ENCODE assay signal across 1 cellular context in the genomic region with DNA sequence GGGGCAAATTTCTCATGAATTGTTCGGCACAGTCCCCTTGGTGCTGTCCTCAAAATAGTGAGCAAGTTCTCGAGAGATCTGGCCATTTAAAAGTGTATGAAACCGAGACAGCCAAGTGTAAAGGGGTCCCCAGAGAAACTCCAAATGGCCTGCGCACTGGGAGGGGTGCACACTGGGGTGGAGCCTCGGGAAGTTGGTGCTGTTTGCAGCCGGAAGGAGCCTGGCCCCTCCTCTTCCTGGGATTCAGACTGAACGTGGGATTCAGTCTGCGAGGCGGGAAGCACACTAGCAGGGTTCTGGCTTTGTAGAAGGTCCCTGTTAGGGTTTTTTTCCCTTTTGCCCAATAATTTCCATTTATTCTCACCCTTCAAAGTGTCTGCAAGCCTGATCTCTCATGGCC.
TF ChIP-seq lines count a peak whose summit lies in the region.

No MANE protein-coding gene starts in this region.

TF ChIP-seq in HepG2, 621 proteins besides CTCF, POLR2A, EP300 and RAD21 (continued from another document):
- TF ChIP-seq, protein P1, sequence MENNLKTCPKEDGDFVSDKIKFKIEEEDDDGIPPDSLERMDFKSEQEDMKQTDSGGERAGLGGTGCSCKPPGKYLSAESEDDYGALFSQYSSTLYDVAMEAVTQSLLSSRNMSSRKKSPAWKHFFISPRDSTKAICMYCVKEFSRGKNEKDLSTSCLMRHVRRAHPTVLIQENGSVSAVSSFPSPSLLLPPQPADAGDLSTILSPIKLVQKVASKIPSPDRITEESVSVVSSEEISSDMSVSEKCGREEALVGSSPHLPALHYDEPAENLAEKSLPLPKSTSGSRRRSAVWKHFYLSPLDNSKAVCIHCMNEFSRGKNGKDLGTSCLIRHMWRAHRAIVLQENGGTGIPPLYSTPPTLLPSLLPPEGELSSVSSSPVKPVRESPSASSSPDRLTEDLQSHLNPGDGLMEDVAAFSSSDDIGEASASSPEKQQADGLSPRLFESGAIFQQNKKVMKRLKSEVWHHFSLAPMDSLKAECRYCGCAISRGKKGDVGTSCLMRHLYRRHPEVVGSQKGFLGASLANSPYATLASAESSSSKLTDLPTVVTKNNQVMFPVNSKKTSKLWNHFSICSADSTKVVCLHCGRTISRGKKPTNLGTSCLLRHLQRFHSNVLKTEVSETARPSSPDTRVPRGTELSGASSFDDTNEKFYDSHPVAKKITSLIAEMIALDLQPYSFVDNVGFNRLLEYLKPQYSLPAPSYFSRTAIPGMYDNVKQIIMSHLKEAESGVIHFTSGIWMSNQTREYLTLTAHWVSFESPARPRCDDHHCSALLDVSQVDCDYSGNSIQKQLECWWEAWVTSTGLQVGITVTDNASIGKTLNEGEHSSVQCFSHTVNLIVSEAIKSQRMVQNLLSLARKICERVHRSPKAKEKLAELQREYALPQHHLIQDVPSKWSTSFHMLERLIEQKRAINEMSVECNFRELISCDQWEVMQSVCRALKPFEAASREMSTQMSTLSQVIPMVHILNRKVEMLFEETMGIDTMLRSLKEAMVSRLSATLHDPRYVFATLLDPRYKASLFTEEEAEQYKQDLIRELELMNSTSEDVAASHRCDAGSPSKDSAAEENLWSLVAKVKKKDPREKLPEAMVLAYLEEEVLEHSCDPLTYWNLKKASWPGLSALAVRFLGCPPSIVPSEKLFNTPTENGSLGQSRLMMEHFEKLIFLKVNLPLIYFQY (CRISPR knock-in tag; IDR thresholded peaks at IDR 0.05; ENCODE audit: borderline replicate concordance) = no peak
- TF ChIP-seq ZNF326 (CRISPR knock-in tag; IDR thresholded peaks at IDR 0.05; ENCODE audit: borderline replicate concordance) (no peak), ATF7-NPFF (CRISPR knock-in tag; IDR thresholded peaks at IDR 0.05; ENCODE audit: low read depth) (no peak), TRIM24 (CRISPR knock-in tag; IDR thresholded peaks at IDR 0.05) (no peak)
- TF ChIP-seq, protein P2, sequence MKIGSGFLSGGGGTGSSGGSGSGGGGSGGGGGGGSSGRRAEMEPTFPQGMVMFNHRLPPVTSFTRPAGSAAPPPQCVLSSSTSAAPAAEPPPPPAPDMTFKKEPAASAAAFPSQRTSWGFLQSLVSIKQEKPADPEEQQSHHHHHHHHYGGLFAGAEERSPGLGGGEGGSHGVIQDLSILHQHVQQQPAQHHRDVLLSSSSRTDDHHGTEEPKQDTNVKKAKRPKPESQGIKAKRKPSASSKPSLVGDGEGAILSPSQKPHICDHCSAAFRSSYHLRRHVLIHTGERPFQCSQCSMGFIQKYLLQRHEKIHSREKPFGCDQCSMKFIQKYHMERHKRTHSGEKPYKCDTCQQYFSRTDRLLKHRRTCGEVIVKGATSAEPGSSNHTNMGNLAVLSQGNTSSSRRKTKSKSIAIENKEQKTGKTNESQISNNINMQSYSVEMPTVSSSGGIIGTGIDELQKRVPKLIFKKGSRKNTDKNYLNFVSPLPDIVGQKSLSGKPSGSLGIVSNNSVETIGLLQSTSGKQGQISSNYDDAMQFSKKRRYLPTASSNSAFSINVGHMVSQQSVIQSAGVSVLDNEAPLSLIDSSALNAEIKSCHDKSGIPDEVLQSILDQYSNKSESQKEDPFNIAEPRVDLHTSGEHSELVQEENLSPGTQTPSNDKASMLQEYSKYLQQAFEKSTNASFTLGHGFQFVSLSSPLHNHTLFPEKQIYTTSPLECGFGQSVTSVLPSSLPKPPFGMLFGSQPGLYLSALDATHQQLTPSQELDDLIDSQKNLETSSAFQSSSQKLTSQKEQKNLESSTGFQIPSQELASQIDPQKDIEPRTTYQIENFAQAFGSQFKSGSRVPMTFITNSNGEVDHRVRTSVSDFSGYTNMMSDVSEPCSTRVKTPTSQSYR (CRISPR knock-in tag; IDR thresholded peaks at IDR 0.05; ENCODE audit: borderline replicate concordance) = no peak
TF ChIP-seq in HepG2: peak in this region for 7.
